Comparison of ENCODE assay signal across 28 cellular contexts in the genomic region with DNA sequence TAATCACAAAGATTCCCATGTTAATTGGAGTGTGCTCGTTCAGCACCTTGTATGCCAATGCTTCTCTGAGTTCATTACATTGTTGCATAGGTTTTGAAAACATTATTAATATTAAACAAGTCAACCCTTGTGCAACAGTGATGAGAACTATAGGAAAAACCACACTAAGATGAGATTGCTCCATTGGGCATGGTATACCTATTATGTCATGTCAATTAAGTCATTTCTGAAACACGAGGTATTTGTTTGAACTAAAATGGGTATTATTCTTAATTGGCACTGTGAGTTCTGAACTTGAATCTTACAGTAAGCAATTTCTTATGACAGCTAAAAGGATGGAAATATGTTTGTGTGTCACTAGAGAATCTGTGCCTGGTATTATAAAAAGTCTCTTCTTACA.
"Had no signal": no experiment of that assay in that cellular context is flagged by ENCODE, and none has a peak within 500 bp of the region (broad histone marks: within the 10 kb centered on the region; RNA-seq: fewer than 3 reads in every experiment).

No MANE protein-coding gene starts in this region.

- H3K27me3 ChIP-seq: ascending aorta had no signal

- DNase-seq: activated B cell treated with CpG ODN at 0.5 μM for 24 hours; activated CD4-positive, alpha-beta memory T cell treated with anti-CD3 and anti-CD28 coated beads for 36 hours; activated CD4-positive, alpha-beta T cell treated with anti-CD3 and anti-CD28 coated beads for 4 hours; activated CD4-positive, alpha-beta T cell treated with anti-CD3 and anti-CD28 coated beads, Interleukin-2, amount 10 ng/mL, durations not matched to agents 24 days and 14 days; activated CD4-positive, alpha-beta T cell treated with anti-CD3 and anti-CD28 coated beads, Interleukin-2, amount 50 U/mL, for 1 hour; activated CD4-positive, alpha-beta T cell treated with anti-CD3 and anti-CD28 coated beads, Interleukin-2, amount 50 U/mL, for 4 hours; activated CD4-positive, CD25-positive, alpha-beta regulatory T cell treated with anti-CD3 and anti-CD28 coated beads, Interleukin-2, amount 50 U/mL, for 72 hours; activated CD8-positive, alpha-beta memory T cell treated with anti-CD3 and anti-CD28 coated beads, Interleukin-2, amount 50 U/mL, for 4 hours; activated CD8-positive, alpha-beta T cell treated with anti-CD3 and anti-CD28 coated beads for 36 hours; activated effector memory CD4-positive, alpha-beta T cell treated with Interleukin-2 at 50 U/mL for 16 hours; activated gamma-delta T cell; activated naive CD4-positive, alpha-beta T cell treated with anti-CD3 and anti-CD28 coated beads, Interleukin-2, amount 10 ng/mL, durations not matched to agents 7 days and 5 days; activated naive CD4-positive, alpha-beta T cell treated with Interleukin-2 at 50 U/mL for 16 hours; activated naive CD8-positive, alpha-beta T cell treated with anti-CD3 and anti-CD28 coated beads, Interleukin-2, amount 10 ng/mL, durations not matched to agents 7 days and 5 days; activated naive CD8-positive, alpha-beta T cell treated with anti-CD3 and anti-CD28 coated beads, Interleukin-2, amount 50 U/mL, for 24 hours; activated T-cell treated with anti-CD3 and anti-CD28 coated beads for 4 hours; activated T-cell treated with anti-CD3 and anti-CD28 coated beads, Interleukin-2, amount 50 U/mL, for 1 hour; activated T-cell treated with anti-CD3 and anti-CD28 coated beads, Interleukin-2, amount 50 U/mL, for 4 hours; activated T-cell treated with anti-CD3 and anti-CD28 coated beads, Interleukin-2, amount 50 U/mL, for 72 hours; amygdala; anterior cingulate cortex; central memory CD4-positive, alpha-beta T cell; T-helper 1 cell; T-helper 2 cell; T-helper 9 cell had no signal

- ATAC-seq: activated CD8-positive, alpha-beta T cell treated with anti-CD3 and anti-CD28 coated beads for 36 hours; activated naive CD8-positive, alpha-beta T cell treated with anti-CD3 and anti-CD28 coated beads, Interleukin-2, amount 50 U/mL, for 24 hours; activated T-cell treated with anti-CD3 and anti-CD28 coated beads, Interleukin-2, amount 50 U/mL, for 4 hours; activated T-cell treated with anti-CD3 and anti-CD28 coated beads, Interleukin-2, amount 50 U/mL, for 72 hours had no signal

- H3K36me3 ChIP-seq: ascending aorta had no signal

- H3K27ac ChIP-seq: ascending aorta, VCaP had no signal

- H3K4me3 ChIP-seq: ascending aorta had no signal

- FAIRE-seq: TTC549 had no signal

- H3K9me3 ChIP-seq: ascending aorta had no signal
